In genomic region chr10:110357252-110357780, GRCh38 we compare ENCODE assay signal across 8 cellular contexts. TPM values are rescaled to one million over a fixed set of nuclear protein-coding genes. Genes with fewer than 3 reads are reported as not detected.
DNase-seq lines count a peak whose midpoint lies in the region; ATAC-seq and TF ChIP-seq lines count a peak whose summit lies in the region.

No MANE protein-coding gene starts in this region.

- H3K27ac Mint-ChIP-seq in activated CD4-positive, alpha-beta memory T cell treated with anti-CD3 and anti-CD28 coated beads, Interleukin-2, amount 10 ng/mL, durations not matched to agents 7 days and 5 days = peak overlapping the region; percentile 97

- no peak for TF ChIP-seq CTCF in GM06990 (IDR thresholded peaks at IDR 0.05; ENCODE audit: insufficient read depth, low read length, poor library complexity, severe bottlenecking)
- no peak for TF ChIP-seq CTCF in fibroblast of lung (conservative IDR thresholded peaks at IDR 0.05 in 1 of 2, IDR thresholded peaks at IDR 0.05 in 1 of 2; ENCODE audit: low read depth in 1 of 2, low read length in 2 of 2)
- no peak for TF ChIP-seq CTCF in prostate gland (IDR thresholded peaks at IDR 0.05)

- H3K9me3 Mint-ChIP-seq in activated CD4-positive, alpha-beta memory T cell treated with anti-CD3 and anti-CD28 coated beads, Interleukin-2, amount 10 ng/mL, durations not matched to agents 7 days and 5 days = no peaks in the 10 kb centered on the region

- peak overlapping the region; percentile 95 for H3K27ac ChIP-seq in fibroblast of lung (ENCODE audit: insufficient read depth, low read length)
- H3K27ac ChIP-seq in prostate gland = no peak overlapping the region

- H3K27me3 ChIP-seq in GM06990 (replicated peaks; ENCODE audit: control insufficient read depth, insufficient read depth, low read length) (no peaks in the 10 kb centered on the region), fibroblast of lung (ENCODE audit: control insufficient read depth, insufficient read depth, low read length) (no peaks in the 10 kb centered on the region), prostate gland (replicated peaks; ENCODE audit: insufficient read depth) (no peaks in the 10 kb centered on the region)

- H3K4me1 ChIP-seq in fibroblast of lung (ENCODE audit: control insufficient read depth, extremely low read depth, insufficient read depth, low read length) (peaks cover 32% of the 10 kb centered on the region), prostate gland (replicated peaks) (no peaks in the 10 kb centered on the region)

- peaks cover 9% of the 10 kb centered on the region for H3K36me3 Mint-ChIP-seq in activated CD4-positive, alpha-beta memory T cell treated with anti-CD3 and anti-CD28 coated beads, Interleukin-2, amount 10 ng/mL, durations not matched to agents 7 days and 5 days (ENCODE audit: low read depth)

- H3K4me3 ChIP-seq in GM06990 (replicated peaks; ENCODE audit: low read depth, low read length) (peak overlapping the region; percentile 62), fibroblast of lung (replicated peaks in 1 of 4; ENCODE audit: control extremely low read depth in 1 of 4, insufficient read depth in 1 of 4, low read depth in 3 of 4, low read length in 4 of 4) (no peak overlapping the region), prostate gland (no peak overlapping the region)

- TF ChIP-seq POLR2A in prostate gland (IDR thresholded peaks at IDR 0.05) = no peak

- H2AFZ ChIP-seq in fibroblast of lung (ENCODE audit: low read length) = no peak overlapping the region

- peak overlapping the region; percentile 84 for H3K4me3 Mint-ChIP-seq in activated CD4-positive, alpha-beta memory T cell treated with anti-CD3 and anti-CD28 coated beads, Interleukin-2, amount 10 ng/mL, durations not matched to agents 7 days and 5 days

- POLR2A ChIA-PET in activated CD4-positive, alpha-beta memory T cell treated with anti-CD3 and anti-CD28 coated beads, Interleukin-2, amount 10 ng/mL, durations not matched to agents 7 days and 5 days (lab: Charles Lee) = interaction anchor here (0.7 to 17.3 kb wide), 11 partner anchors 9 to 145 kb away, joined by 3 to 431 read pairs (median 8); partner anchors contain the start of genes DUSP5 and SMNDC1

- peaks cover 85% of the 10 kb centered on the region for H3K4me1 Mint-ChIP-seq in activated CD4-positive, alpha-beta memory T cell treated with anti-CD3 and anti-CD28 coated beads, Interleukin-2, amount 10 ng/mL, durations not matched to agents 7 days and 5 days

- H3K79me2 ChIP-seq in fibroblast of lung (ENCODE audit: control insufficient read depth, insufficient read depth, low read length) = no peaks in the 10 kb centered on the region

- CTCF ChIA-PET in activated CD4-positive, alpha-beta memory T cell treated with anti-CD3 and anti-CD28 coated beads, Interleukin-2, amount 10 ng/mL, durations not matched to agents 7 days and 5 days (lab: Charles Lee) = interaction anchor here (1.0 to 6.5 kb wide), 4 partner anchors 10 to 189 kb away, joined by 4 to 132 read pairs (median 5); partner anchors contain the start of gene DUSP5

- no peaks in the 10 kb centered on the region for H3K27me3 Mint-ChIP-seq in activated CD4-positive, alpha-beta memory T cell treated with anti-CD3 and anti-CD28 coated beads, Interleukin-2, amount 10 ng/mL, durations not matched to agents 7 days and 5 days

- 83% methylated on average over 17 of the region's 17 CpGs for WGBS in prostate gland

- no peak overlapping the region for H3K9ac ChIP-seq in fibroblast of lung (ENCODE audit: insufficient read depth, low read length)

- H3K36me3 ChIP-seq in GM06990 (ENCODE audit: control insufficient read depth, insufficient read depth, low read length) (no peaks in the 10 kb centered on the region), fibroblast of lung (ENCODE audit: control insufficient read depth, insufficient read depth, low read length) (no peaks in the 10 kb centered on the region), prostate gland (no peaks in the 10 kb centered on the region)

- ATAC-seq in HG03280 (IDR thresholded peaks at IDR 0.05; ENCODE audit: unreplicated experiment) = peak; percentile 18

- H4K20me1 ChIP-seq in fibroblast of lung (ENCODE audit: control insufficient read depth, extremely low read depth, insufficient read depth, low read length) = no peaks in the 10 kb centered on the region

- intact Hi-C loops in prostate gland (cut with DNase I) = loop anchor here (5.0 kb wide), 1 partner anchor 145 kb away; no protein-coding TSS in a partner anchor

- DNase-seq in GM06990 (ENCODE audit: extremely low read depth, insufficient read length) (peak; percentile 71), fibroblast of lung (ENCODE audit: low read depth in 2 of 2) (peak; percentile 97), NCI-H1105 treated with DMSO at 0.1 percent for 48 hours (lab: John Stamatoyannopoulos, UW) (no peak), prostate gland (ENCODE audit: low spot score) (no peak), SK-N-DZ (ENCODE audit: low spot score) (no peak)
- peak; percentile 80 for DNase-seq in activated CD4-positive, alpha-beta memory T cell treated with anti-CD3 and anti-CD28 coated beads, Interleukin-2, amount 10 ng/mL, durations not matched to agents 7 days and 5 days
- DNase-seq in stimulated activated CD4-positive, alpha-beta T cell treated with anti-CD3 and anti-CD28 coated beads, Interleukin-4, amount 100 ng/mL, for 4 hours = peak; percentile 61 to 81

- no peaks in the 10 kb centered on the region for H3K9me3 ChIP-seq in fibroblast of lung (ENCODE audit: control insufficient read depth, insufficient read depth, low read depth, low read length)
- no peaks in the 10 kb centered on the region for H3K9me3 ChIP-seq in prostate gland

- peak overlapping the region; percentile 72 for H3K4me2 ChIP-seq in fibroblast of lung (ENCODE audit: extremely low read depth, insufficient read depth, low read length)

RNA-seq across cellular contexts. Expression of gene SMNDC1, which starts 52.6 kb away (rescaled TPM):
- total RNA-seq in activated CD4-positive, alpha-beta memory T cell treated with anti-CD3 and anti-CD28 coated beads, Interleukin-2, amount 10 ng/mL, durations not matched to agents 7 days and 5 days = 10 to 100 TPM; 40.8 to 45.6 TPM
- total RNA-seq in fibroblast of lung (7.2 and 8.9 TPM in 2 replicates), prostate gland (10 to 100 TPM in 1 of 2 donors, 1 to 10 TPM in 1; 8.0 to 11.0 TPM)
- polyA plus RNA-seq in fibroblast of lung = 17.6 and 19.4 TPM in 2 replicates
- 20.4 and 21.3 TPM in 2 replicates for polyA plus RNA-seq in fibroblast of lung (2012)
- polyA minus RNA-seq in fibroblast of lung (ENCODE audit: low replicate concordance) = 0.08 and 4.2 TPM in 2 replicates
- 9.5 and 10.3 TPM in 2 replicates for polyA plus RNA-seq in SK-N-DZ (2014; cell fraction: cytosol; rRNA removed)
- 16.1 and 25.1 TPM in 2 replicates for polyA plus RNA-seq in SK-N-DZ (2014; cell fraction: nucleus; rRNA removed)

Comparison
In these comparisons a context has a peak if more than half of its experiments do, and no peak if none do; other contexts are left out.
1. DNase-seq: peak in GM06990 (single experiment), activated CD4-positive, alpha-beta memory T cell treated with anti-CD3 and anti-CD28 coated beads, Interleukin-2, amount 10 ng/mL, durations not matched to agents 7 days and 5 days (single experiment), fibroblast of lung (2 of 2) and stimulated activated CD4-positive, alpha-beta T cell treated with anti-CD3 and anti-CD28 coated beads, Interleukin-4, amount 100 ng/mL, for 4 hours (2 of 2); none in NCI-H1105 treated with DMSO at 0.1 percent for 48 hours (single experiment), prostate gland (single experiment) and SK-N-DZ (single experiment).